Comparison of ENCODE assay signal across 20 cellular contexts in the genomic region with DNA sequence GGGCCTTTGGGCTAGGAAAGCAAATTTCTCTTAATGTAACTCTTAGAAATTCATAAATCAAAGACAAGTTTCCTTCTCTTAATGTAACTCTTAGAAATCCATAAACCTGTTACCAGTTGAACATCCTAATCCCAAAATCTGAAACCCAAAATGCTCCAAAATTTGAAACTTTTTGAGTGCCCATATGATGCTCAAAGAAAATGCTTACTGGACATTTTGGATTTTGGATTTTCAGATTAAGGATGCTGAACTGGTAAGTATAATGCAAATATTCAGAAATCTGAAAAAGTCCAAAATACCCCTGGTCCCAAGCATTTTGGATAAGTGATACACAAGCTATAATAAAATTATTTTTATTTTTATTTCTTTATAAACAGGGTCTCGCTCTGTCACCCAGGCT. TPM values are rescaled to one million over a fixed set of nuclear protein-coding genes. Genes with fewer than 3 reads are reported as not detected.
A peak's percentile ranks its signal among the peaks of the same experiment; 100 is the strongest.
DNase-seq lines count a peak whose midpoint lies in the region; ATAC-seq, FAIRE-seq and TF ChIP-seq lines count a peak whose summit lies in the region.
"Had no signal": no experiment of that assay in that cellular context is flagged by ENCODE, and none has a peak within 500 bp of the region (broad histone marks: within the 10 kb centered on the region; RNA-seq: fewer than 3 reads in every experiment).

No MANE protein-coding gene starts in this region.

- no peak overlapping the region for H4K5ac ChIP-seq in IMR-90 (ENCODE audit: low read depth, low read length)

- H2BK20ac ChIP-seq in IMR-90 (ENCODE audit: low read depth, low read length) = peak overlapping the region; percentile 37; the same call in 1 of the 2 replicates

- no peak overlapping the region for H3K23ac ChIP-seq in IMR-90 (ENCODE audit: low read depth, low read length)
- no peak overlapping the region for H3K23ac ChIP-seq in mesenchymal stem cell (ENCODE audit: low read length in 2 of 2)

- H3K9me1 ChIP-seq in IMR-90 (ENCODE audit: insufficient read depth, low read length) = peaks cover 8% of the 10 kb centered on the region

- in situ Hi-C loops in IMR-90 (cut with MboI; ENCODE audit: low sequenced_read_pairs) = no loop called here

- H3K9ac ChIP-seq in IMR-90 (ENCODE audit: low read depth, low read length) = no peak overlapping the region
- H3K9ac ChIP-seq in mesenchymal stem cell (ENCODE audit: low read length) = no peak overlapping the region
- H3K9ac ChIP-seq: BLaER1 treated with 17β-estradiol and CSF1 and Interleukin-3, amounts not matched to agents 10 nM and 100 nM had no signal

- H3K4me1 ChIP-seq in A549 (peaks cover 19% of the 10 kb centered on the region), IMR-90 (ENCODE audit: control insufficient read depth, insufficient read depth, low read length) (peaks cover 6% of the 10 kb centered on the region; the same call in 1 of the 2 replicates), mesenchymal stem cell (ENCODE audit: control insufficient read depth, insufficient read depth, low read depth, low read length) (peaks cover 13% of the 10 kb centered on the region)

- no peak for DNase-seq in A549 (ENCODE audit: low read depth in 1 of 2, low spot score in 1 of 2)
- DNase-seq in IMR-90 = no peak
- no peak for DNase-seq in mesenchymal stem cell
- no peak for DNase-seq in UCSD-AML1 (lab: John Stamatoyannopoulos, UW; ENCODE audit: unreplicated experiment)
- DNase-seq: 8988T; AML-193; Caco-2; Calu3; CD4-positive, alpha-beta T cell; CD8-positive, alpha-beta T cell; DMS79 treated with DMSO at 0.1 percent for 48 hours; GF-D8 had no signal

- TF ChIP-seq POLR2A in A549 (IDR thresholded peaks at IDR 0.05; ENCODE audit: low read length) = no peak
- no peak for TF ChIP-seq POLR2A in IMR-90 (IDR thresholded peaks at IDR 0.05; ENCODE audit: low read depth, low read length)

- H2BK5ac ChIP-seq in IMR-90 (ENCODE audit: low read depth, low read length, poor library complexity, severe bottlenecking) (no peak overlapping the region), mesenchymal stem cell (ENCODE audit: low read depth, low read length, poor library complexity, severe bottlenecking) (no peak overlapping the region)

- no peaks in the 10 kb centered on the region for H3K36me3 ChIP-seq in IMR-90 (ENCODE audit: control insufficient read depth, insufficient read depth, low read length)
- H3K36me3 ChIP-seq in mesenchymal stem cell (ENCODE audit: control insufficient read depth in 1 of 2, insufficient read depth in 2 of 2, low read depth in 1 of 2, low read length in 2 of 2) = no peaks in the 10 kb centered on the region
- H3K36me3 ChIP-seq: BLaER1 treated with 17β-estradiol and CSF1 and Interleukin-3, amounts not matched to agents 10 nM and 100 nM had no signal

- TF ChIP-seq RAD21 in A549 (conservative IDR thresholded peaks at IDR 0.05 in 1 of 2, IDR thresholded peaks at IDR 0.05 in 1 of 2) = no peak
- no peak for TF ChIP-seq RAD21 in IMR-90 (IDR thresholded peaks at IDR 0.05; ENCODE audit: low read length)

- intact Hi-C loops in IMR-90 (cut with micrococcal nuclease) = no loop called here

- no peaks in the 10 kb centered on the region for H4K20me1 ChIP-seq in IMR-90 (ENCODE audit: insufficient read depth, low read length)
- H4K20me1 ChIP-seq: BLaER1 treated with 17β-estradiol and CSF1 and Interleukin-3, amounts not matched to agents 10 nM and 100 nM had no signal

- no peak overlapping the region for H2AK9ac ChIP-seq in IMR-90 (replicated peaks; ENCODE audit: low read depth, low read length, poor library complexity)

- no TSS peak for BruUV-seq in IMR-90 (replicated peaks; lab: Mats Ljungman, UMichigan)

- no peak overlapping the region for H3K56ac ChIP-seq in IMR-90 (ENCODE audit: extremely low read depth, insufficient read depth, low read length)

- TF ChIP-seq EP300 in A549 (IDR thresholded peaks at IDR 0.05) = no peak

- no peak overlapping the region for H3K18ac ChIP-seq in IMR-90 (ENCODE audit: low read depth, low read length)
- H3K18ac ChIP-seq in mesenchymal stem cell (ENCODE audit: low read depth in 1 of 2, low read length in 2 of 2) = no peak overlapping the region

- H3K4me2 ChIP-seq in A549 (no peak overlapping the region), IMR-90 (ENCODE audit: low read depth, low read length) (no peak overlapping the region), mesenchymal stem cell (ENCODE audit: low read length, poor library complexity, severe bottlenecking) (no peak overlapping the region)
- H3K4me2 ChIP-seq: BLaER1 treated with 17β-estradiol and CSF1 and Interleukin-3, amounts not matched to agents 10 nM and 100 nM had no signal

- H3K4ac ChIP-seq in IMR-90 (ENCODE audit: low read depth, low read length) = peak overlapping the region; percentile 50; the same call in 1 of the 2 replicates
- H3K4ac ChIP-seq in mesenchymal stem cell (ENCODE audit: low read depth in 1 of 2, low read length in 2 of 2) = no peak overlapping the region

- H4K91ac ChIP-seq in IMR-90 (ENCODE audit: insufficient read depth, low read depth, low read length) (peak overlapping the region; percentile 50; the same call in 1 of the 2 replicates), mesenchymal stem cell (ENCODE audit: low read length) (no peak overlapping the region)

- H3K79me1 ChIP-seq in IMR-90 (ENCODE audit: low read depth in 1 of 2, low read length in 2 of 2) = peaks cover 8 to 9% of the 10 kb centered on the region in 2 experiments; a peak in 2 of 4 replicates
- H3K79me1 ChIP-seq in mesenchymal stem cell (replicated peaks; ENCODE audit: low read length, poor library complexity, severe bottlenecking) = peaks cover 3% of the 10 kb centered on the region

- peak overlapping the region; percentile 38; the same call in 1 of the 2 replicates for H2BK120ac ChIP-seq in IMR-90 (ENCODE audit: low read depth, low read length)
- H2BK120ac ChIP-seq in mesenchymal stem cell (ENCODE audit: low read depth, low read length) = no peak overlapping the region

- H2AFZ ChIP-seq in IMR-90 (replicated peaks; ENCODE audit: low read length, poor library complexity) (no peak overlapping the region), mesenchymal stem cell (ENCODE audit: low read depth, low read length) (no peak overlapping the region)

- no peak for FAIRE-seq in A549 (lab: Jason Lieb, UNC)
- FAIRE-seq: A204.1, D721Med, G401.6, GM12891, GM19239 had no signal

- no peak overlapping the region for H3K4me3 ChIP-seq in A549
- H3K4me3 ChIP-seq in IMR-90 (ENCODE audit: insufficient read depth, low read depth, low read length) = no peak overlapping the region
- no peak overlapping the region for H3K4me3 ChIP-seq in mesenchymal stem cell (ENCODE audit: insufficient read depth in 1 of 2, low read depth in 1 of 2, low read length in 2 of 2)
- H3K4me3 ChIP-seq: BLaER1 treated with 17β-estradiol and CSF1 and Interleukin-3, amounts not matched to agents 10 nM and 100 nM had no signal

- no peak overlapping the region for H3K14ac ChIP-seq in IMR-90 (replicated peaks; ENCODE audit: low read depth, low read length)
- H3K14ac ChIP-seq in mesenchymal stem cell (ENCODE audit: low read length in 2 of 2) = no peak overlapping the region

- H2AK5ac ChIP-seq in IMR-90 (ENCODE audit: low read depth, low read length) (peak overlapping the region; percentile 84), mesenchymal stem cell (ENCODE audit: low read length, severe bottlenecking) (peak overlapping the region; percentile 90)

- ATAC-seq in A549 (no peak), IMR-90 (ENCODE audit: low read depth) (no peak), HG03442 (IDR thresholded peaks at IDR 0.05; ENCODE audit: unreplicated experiment) (no peak)
- ATAC-seq: CD8-positive, alpha-beta T cell had no signal

- WGBS in A549 (ENCODE audit: missing lambda C conversion rate) = 97% methylated on average over 1 of the region's 1 CpG
- no CpG with 5 or more reads among the region's 1 CpG for WGBS in IMR-90 (ENCODE audit: extremely low coverage in 2 of 2, insufficient read length in 1 of 2), 2 experiments
- WGBS in mesenchymal stem cell = 90% methylated on average over 1 of the region's 1 CpG

- no peak overlapping the region for H4K8ac ChIP-seq in IMR-90 (ENCODE audit: low read depth in 2 of 2, low read length in 2 of 2)
- H4K8ac ChIP-seq in mesenchymal stem cell (ENCODE audit: low read length) = no peak overlapping the region

- POLR2A ChIA-PET in A549 (lab: Yijun Ruan, JAX) = no interaction called here
- POLR2A ChIA-PET in IMR-90 (lab: Charles Lee; ENCODE audit: unreplicated experiment) = no interaction called here

- H3K9me3 ChIP-seq in A549 (peaks cover 28% of the 10 kb centered on the region), IMR-90 (ENCODE audit: control insufficient read depth, insufficient read depth, low read length) (no peaks in the 10 kb centered on the region), mesenchymal stem cell (ENCODE audit: control insufficient read depth, low read length) (no peaks in the 10 kb centered on the region)
- H3K9me3 ChIP-seq: Caco-2 had no signal

- H3K27me3 ChIP-seq in IMR-90 (ENCODE audit: control insufficient read depth, insufficient read depth, low read length) (no peaks in the 10 kb centered on the region), mesenchymal stem cell (ENCODE audit: control insufficient read depth in 1 of 2, insufficient read depth in 1 of 2, low read length in 2 of 2) (no peaks in the 10 kb centered on the region)
- H3K27me3 ChIP-seq: BLaER1 treated with 17β-estradiol and CSF1 and Interleukin-3, amounts not matched to agents 10 nM and 100 nM had no signal

- H2BK15ac ChIP-seq in IMR-90 (ENCODE audit: low read depth, low read length) = peak overlapping the region; percentile 70; the same call in 1 of the 3 replicates
- H2BK15ac ChIP-seq in mesenchymal stem cell (ENCODE audit: low read depth, poor library complexity, severe bottlenecking) = no peak overlapping the region

- no peak for TF ChIP-seq CTCF in A549 (IDR thresholded peaks at IDR 0.05)
- TF ChIP-seq CTCF in IMR-90 (conservative IDR thresholded peaks at IDR 0.05; ENCODE audit: low read depth, low read length) = no peak

- H3K27ac ChIP-seq in A549 = peak overlapping the region in 1 of 2 experiments; percentile 23; a peak in 1 of 6 replicates
- H3K27ac ChIP-seq in IMR-90 (ENCODE audit: insufficient read depth, low read length) = no peak overlapping the region
- H3K27ac ChIP-seq in mesenchymal stem cell (ENCODE audit: low read length, poor library complexity, severe bottlenecking) = no peak overlapping the region
- H3K27ac ChIP-seq: BLaER1 treated with 17β-estradiol and CSF1 and Interleukin-3, amounts not matched to agents 10 nM and 100 nM; C4-2B had no signal

- dilution Hi-C loops in IMR-90 (cut with HindIII; ENCODE audit: low sequenced_read_pairs, unreplicated experiment) = no loop called here

- CTCF ChIA-PET in A549 (lab: Yijun Ruan, JAX) (interaction anchor here (6.0 to 17.8 kb wide), 2 partner anchors 13 to 140 kb away, joined by 38 to 354 read pairs; no protein-coding TSS in a partner anchor), IMR-90 (lab: Yijun Ruan, JAX) (no interaction called here)

- no peak overlapping the region for H2BK12ac ChIP-seq in mesenchymal stem cell (ENCODE audit: low read length in 2 of 2)

RNA-seq across cellular contexts. Expression of a gene that starts 51.5 kb away (rescaled TPM):
- 110 and 141 TPM in 2 replicates for polyA plus RNA-seq in A549 (2011; rRNA removed)
- polyA plus RNA-seq in A549 (2012; cell fraction: cytosol; rRNA removed) = 17.2 and 20.9 TPM in 2 replicates
- 16.5 and 23.0 TPM in 2 replicates for polyA plus RNA-seq in A549 (2012; cell fraction: nucleus; rRNA removed)
- polyA plus RNA-seq in A549 (2017; fragmentation: RNase III; extraction: RNeasy Plus Mini Kit Qiagen cat#74134 plus additional on column Dnase treatment) = 70.5 to 80.7 TPM (median 72.0 TPM) in 3 replicates
- 205 and 220 TPM in 2 replicates for polyA minus RNA-seq in A549 (2011; rRNA and poly(A)+ RNA removed)
- 230 and 274 TPM in 2 replicates for total RNA-seq in IMR-90 (2012; rRNA removed)
- polyA plus RNA-seq in IMR-90 (2012; rRNA removed) = 44.9 and 45.1 TPM in 2 replicates
- 15.3 and 16.3 TPM in 2 replicates for polyA plus RNA-seq in IMR-90 (2012; cell fraction: cytosol; rRNA removed)
- polyA plus RNA-seq in IMR-90 (2012; cell fraction: nucleus; rRNA removed; ENCODE audit: low replicate concordance) = 12.9 and 53.4 TPM in 2 replicates
- 42.0 TPM for polyA plus RNA-seq in mesenchymal stem cell (2013, experiment 1 of 2)
- 39.5 TPM for polyA plus RNA-seq in mesenchymal stem cell (2013, experiment 2 of 2)
